ENCODE assay signal across 23 cellular contexts in genomic region chrX:5086388-5086787, GRCh38.
"Had no signal": no experiment of that assay in that cellular context is flagged by ENCODE, and none has a peak within 500 bp of the region (broad histone marks: within the 10 kb centered on the region; RNA-seq: fewer than 3 reads in every experiment).

No MANE protein-coding gene starts in this region.

- H3K4me3 ChIP-seq: adrenal gland, SJCRH30 had no signal

- H3K4me2 ChIP-seq: SK-N-SH had no signal

- H3K9me3 ChIP-seq: adrenal gland, SJCRH30, SK-N-SH had no signal

- H3K36me3 ChIP-seq: adrenal gland, SJCRH30 had no signal

- H3K27me3 ChIP-seq: adrenal gland, SJCRH30 had no signal

- DNase-seq: activated CD4-positive, alpha-beta T cell treated with anti-CD3 and anti-CD28 coated beads for 4 hours; activated CD8-positive, alpha-beta memory T cell treated with anti-CD3 and anti-CD28 coated beads, Interleukin-2, amount 50 U/mL, for 48 hours; activated CD8-positive, alpha-beta T cell treated with anti-CD3 and anti-CD28 coated beads for 36 hours; activated naive CD4-positive, alpha-beta T cell treated with anti-CD3 and anti-CD28 coated beads, Interleukin-2, amount 50 U/mL, for 16 hours; activated naive CD8-positive, alpha-beta T cell treated with anti-CD3 and anti-CD28 coated beads, Interleukin-2, amount 10 ng/mL, durations not matched to agents 7 days and 5 days; activated T-cell treated with anti-CD3 and anti-CD28 coated beads, Interleukin-2, amount 50 U/mL, for 1 hour; adrenal gland; anterior cingulate cortex; central memory CD4-positive, alpha-beta T cell; cortex of kidney; KG1; NCI-H146; NCI-H2081 treated with DMSO at 0.1 percent for 48 hours; NCI-H345; NCI-H510A; NCI-H82; Right ventricle myocardium superior; RPMI8226; SJCRH30; SK-N-SH; SW 1271 had no signal

- H3K9ac ChIP-seq: SK-N-SH had no signal

- H3K27ac ChIP-seq: adrenal gland, SJCRH30 had no signal

- H3K4me1 ChIP-seq: adrenal gland, SJCRH30 had no signal

- ATAC-seq: activated CD4-positive, CD25-positive, alpha-beta regulatory T cell treated with anti-CD3 and anti-CD28 coated beads, Interleukin-2, amount 50 U/mL, for 24 hours; activated CD8-positive, alpha-beta T cell treated with anti-CD3 and anti-CD28 coated beads for 36 hours; Panc1 had no signal

- H3K9me2 ChIP-seq: SK-N-SH had no signal
